8 cellular contexts compared by ENCODE assay signal in the genomic region with DNA sequence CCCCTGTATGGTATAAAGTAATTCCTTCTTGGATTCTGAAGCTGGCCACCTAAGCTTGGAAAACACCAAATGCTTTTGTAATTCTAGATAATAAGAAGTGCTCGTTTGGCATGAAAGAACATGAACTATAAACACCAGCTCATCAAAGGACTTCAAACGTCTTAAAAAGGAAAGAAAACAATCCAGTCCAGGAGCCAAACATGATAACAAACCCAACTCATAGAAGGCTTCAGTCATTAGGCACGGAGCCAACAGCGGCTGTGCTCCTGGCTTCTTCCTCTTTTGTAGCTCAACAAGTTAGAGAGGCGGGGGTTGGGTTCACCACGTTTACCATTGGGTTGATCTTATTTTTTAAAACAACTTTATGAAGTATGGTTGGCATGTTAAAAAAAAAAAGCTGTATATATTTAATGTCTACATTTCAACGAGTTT. TPM values are rescaled to one million over a fixed set of nuclear protein-coding genes. Genes with fewer than 3 reads are reported as not detected.
DNase-seq lines count a peak whose midpoint lies in the region; ATAC-seq and TF ChIP-seq lines count a peak whose summit lies in the region.

No MANE protein-coding gene starts in this region.

- DNase-seq in activated T-helper 1 cell treated with Interleukin-2 at 50 U/mL for 16 hours (ENCODE audit: low read depth): peak; percentile 24
- no peak for DNase-seq in activated T-helper 1 cell treated with anti-CD3 and anti-CD28 coated beads, Interleukin-12 subunit alpha, Interleukin-12 subunit beta, Interleukin-2, Interleukin-4 antibody, amounts not matched to agents 30 ng/mL and 10 ng/mL and 1 ng/mL, durations not matched to agents 14 hours and 24 hours and 36 hours (ENCODE audit: low spot score)
- DNase-seq in NCI-H226: peak; percentile 31
- DNase-seq in activated T-cell treated with anti-CD3 and anti-CD28 coated beads, Interleukin-2, amount 50 U/mL, for 72 hours: peak in 1 of 2 donors; percentile 14
- DNase-seq in left ventricle myocardium inferior: peak; percentile 53
- DNase-seq in stimulated activated CD8-positive, alpha-beta memory T cell treated with anti-CD3 and anti-CD28 coated beads, Interleukin-4, amount 100 ng/mL, for 48 hours: peak; percentile 29
- no peak for DNase-seq in GOT3 (lab: John Stamatoyannopoulos, UW)

- H3K36me3 ChIP-seq in left ventricle myocardium inferior: no peaks in the 10 kb centered on the region

- peaks cover 25% of the 10 kb centered on the region for H3K4me1 Mint-ChIP-seq in activated T-helper 1 cell treated with anti-CD3 and anti-CD28 coated beads, Interleukin-12 subunit alpha, Interleukin-12 subunit beta, Interleukin-2, Interleukin-4 antibody, amounts not matched to agents 30 ng/mL and 10 ng/mL and 1 ng/mL, durations not matched to agents 14 hours and 24 hours and 36 hours (ENCODE audit: low read depth)
- H3K4me1 Mint-ChIP-seq in activated T-cell treated with anti-CD3 and anti-CD28 coated beads, Interleukin-2, amount 50 U/mL, for 72 hours (ENCODE audit: low read depth): peaks cover 47% of the 10 kb centered on the region

- H3K9me3 Mint-ChIP-seq in activated T-helper 1 cell treated with anti-CD3 and anti-CD28 coated beads, Interleukin-12 subunit alpha, Interleukin-12 subunit beta, Interleukin-2, Interleukin-4 antibody, amounts not matched to agents 30 ng/mL and 10 ng/mL and 1 ng/mL, durations not matched to agents 14 hours and 24 hours and 36 hours: no peaks in the 10 kb centered on the region
- H3K9me3 Mint-ChIP-seq in activated T-cell treated with anti-CD3 and anti-CD28 coated beads, Interleukin-2, amount 50 U/mL, for 72 hours: no peaks in the 10 kb centered on the region

- peaks cover 9% of the 10 kb centered on the region for H3K27me3 ChIP-seq in left ventricle myocardium inferior (ENCODE audit: low read depth)

- peaks cover 2% of the 10 kb centered on the region for H3K36me3 Mint-ChIP-seq in activated T-helper 1 cell treated with anti-CD3 and anti-CD28 coated beads, Interleukin-12 subunit alpha, Interleukin-12 subunit beta, Interleukin-2, Interleukin-4 antibody, amounts not matched to agents 30 ng/mL and 10 ng/mL and 1 ng/mL, durations not matched to agents 14 hours and 24 hours and 36 hours (ENCODE audit: low read depth)
- no peaks in the 10 kb centered on the region for H3K36me3 Mint-ChIP-seq in activated T-cell treated with anti-CD3 and anti-CD28 coated beads, Interleukin-2, amount 50 U/mL, for 72 hours (ENCODE audit: insufficient read depth in 2 of 2)

- H3K4me3 Mint-ChIP-seq in activated T-helper 1 cell treated with anti-CD3 and anti-CD28 coated beads, Interleukin-12 subunit alpha, Interleukin-12 subunit beta, Interleukin-2, Interleukin-4 antibody, amounts not matched to agents 30 ng/mL and 10 ng/mL and 1 ng/mL, durations not matched to agents 14 hours and 24 hours and 36 hours: no peak overlapping the region
- peak overlapping the region; percentile 70 to 79 for H3K4me3 Mint-ChIP-seq in activated T-cell treated with anti-CD3 and anti-CD28 coated beads, Interleukin-2, amount 50 U/mL, for 72 hours

- no peak overlapping the region for H3K27ac Mint-ChIP-seq in activated T-helper 1 cell treated with anti-CD3 and anti-CD28 coated beads, Interleukin-12 subunit alpha, Interleukin-12 subunit beta, Interleukin-2, Interleukin-4 antibody, amounts not matched to agents 30 ng/mL and 10 ng/mL and 1 ng/mL, durations not matched to agents 14 hours and 24 hours and 36 hours
- peak overlapping the region; percentile 71 for H3K27ac Mint-ChIP-seq in activated T-cell treated with anti-CD3 and anti-CD28 coated beads, Interleukin-2, amount 50 U/mL, for 72 hours

- ATAC-seq in activated T-cell treated with anti-CD3 and anti-CD28 coated beads, Interleukin-2, amount 50 U/mL, for 72 hours (replicated peaks in 1 of 2): no peak
- no peak for ATAC-seq in HG02938 (IDR thresholded peaks at IDR 0.05; ENCODE audit: unreplicated experiment)

- TF ChIP-seq CTCF in left ventricle myocardium inferior (IDR thresholded peaks at IDR 0.05; ENCODE audit: borderline replicate concordance): no peak

- no peak overlapping the region for H3K27ac ChIP-seq in left ventricle myocardium inferior (replicated peaks)

- no peaks in the 10 kb centered on the region for H3K9me3 ChIP-seq in left ventricle myocardium inferior (replicated peaks)

- H3K4me1 ChIP-seq in left ventricle myocardium inferior: peaks cover 33% of the 10 kb centered on the region

- peak overlapping the region; percentile 47 for H3K4me3 ChIP-seq in left ventricle myocardium inferior

- H3K27me3 Mint-ChIP-seq in activated T-helper 1 cell treated with anti-CD3 and anti-CD28 coated beads, Interleukin-12 subunit alpha, Interleukin-12 subunit beta, Interleukin-2, Interleukin-4 antibody, amounts not matched to agents 30 ng/mL and 10 ng/mL and 1 ng/mL, durations not matched to agents 14 hours and 24 hours and 36 hours (ENCODE audit: insufficient read depth): peaks cover 53% of the 10 kb centered on the region
- H3K27me3 Mint-ChIP-seq in activated T-cell treated with anti-CD3 and anti-CD28 coated beads, Interleukin-2, amount 50 U/mL, for 72 hours (ENCODE audit: low read depth): peaks cover 27% of the 10 kb centered on the region

- intact Hi-C loops in activated T-helper 1 cell treated with anti-CD3 and anti-CD28 coated beads, Interleukin-12 subunit alpha, Interleukin-12 subunit beta, Interleukin-2, Interleukin-4 antibody, amounts not matched to agents 30 ng/mL and 10 ng/mL and 1 ng/mL, durations not matched to agents 14 hours and 24 hours and 36 hours (cut with micrococcal nuclease): loop anchor here (1.0 to 2.0 kb wide), 3 partner anchors 24 to 170 kb away; no protein-coding TSS in a partner anchor
- intact Hi-C loops in left ventricle myocardium inferior (cut with micrococcal nuclease): no loop called here

RNA-seq across cellular contexts. Expression of a gene that starts 56.4 kb away (rescaled TPM):
- total RNA-seq in activated T-helper 1 cell treated with anti-CD3 and anti-CD28 coated beads, Interleukin-12 subunit alpha, Interleukin-12 subunit beta, Interleukin-2, Interleukin-4 antibody, amounts not matched to agents 30 ng/mL and 10 ng/mL and 1 ng/mL, durations not matched to agents 14 hours and 24 hours and 36 hours: 0.15 and 0.18 TPM in 2 replicates
- total RNA-seq in activated T-cell treated with anti-CD3 and anti-CD28 coated beads, Interleukin-2, amount 50 U/mL, for 72 hours: 1 to 10 TPM; 4.2 to 4.3 TPM
- 88.5 TPM for total RNA-seq in left ventricle myocardium inferior

Comparison
In these comparisons a context has a peak if more than half of its experiments do, and no peak if none do; other contexts are left out.
1. DNase-seq: peak in activated T-helper 1 cell treated with Interleukin-2 at 50 U/mL for 16 hours (single experiment), NCI-H226 (single experiment), left ventricle myocardium inferior (single experiment) and stimulated activated CD8-positive, alpha-beta memory T cell treated with anti-CD3 and anti-CD28 coated beads, Interleukin-4, amount 100 ng/mL, for 48 hours (single experiment); none in activated T-helper 1 cell treated with anti-CD3 and anti-CD28 coated beads, Interleukin-12 subunit alpha, Interleukin-12 subunit beta, Interleukin-2, Interleukin-4 antibody, amounts not matched to agents 30 ng/mL and 10 ng/mL and 1 ng/mL, durations not matched to agents 14 hours and 24 hours and 36 hours (single experiment) and GOT3 (single experiment).
2. RNA of a gene that starts 56.4 kb away (total RNA-seq): 88.5 TPM in left ventricle myocardium inferior (single experiment); 4.2 to 4.3 TPM in activated T-cell treated with anti-CD3 and anti-CD28 coated beads, Interleukin-2, amount 50 U/mL, for 72 hours and 0.15 to 0.18 TPM in activated T-helper 1 cell treated with anti-CD3 and anti-CD28 coated beads, Interleukin-12 subunit alpha, Interleukin-12 subunit beta, Interleukin-2, Interleukin-4 antibody, amounts not matched to agents 30 ng/mL and 10 ng/mL and 1 ng/mL, durations not matched to agents 14 hours and 24 hours and 36 hours; every median in the first group is over 10 times any median in the second.